In the genomic region with DNA sequence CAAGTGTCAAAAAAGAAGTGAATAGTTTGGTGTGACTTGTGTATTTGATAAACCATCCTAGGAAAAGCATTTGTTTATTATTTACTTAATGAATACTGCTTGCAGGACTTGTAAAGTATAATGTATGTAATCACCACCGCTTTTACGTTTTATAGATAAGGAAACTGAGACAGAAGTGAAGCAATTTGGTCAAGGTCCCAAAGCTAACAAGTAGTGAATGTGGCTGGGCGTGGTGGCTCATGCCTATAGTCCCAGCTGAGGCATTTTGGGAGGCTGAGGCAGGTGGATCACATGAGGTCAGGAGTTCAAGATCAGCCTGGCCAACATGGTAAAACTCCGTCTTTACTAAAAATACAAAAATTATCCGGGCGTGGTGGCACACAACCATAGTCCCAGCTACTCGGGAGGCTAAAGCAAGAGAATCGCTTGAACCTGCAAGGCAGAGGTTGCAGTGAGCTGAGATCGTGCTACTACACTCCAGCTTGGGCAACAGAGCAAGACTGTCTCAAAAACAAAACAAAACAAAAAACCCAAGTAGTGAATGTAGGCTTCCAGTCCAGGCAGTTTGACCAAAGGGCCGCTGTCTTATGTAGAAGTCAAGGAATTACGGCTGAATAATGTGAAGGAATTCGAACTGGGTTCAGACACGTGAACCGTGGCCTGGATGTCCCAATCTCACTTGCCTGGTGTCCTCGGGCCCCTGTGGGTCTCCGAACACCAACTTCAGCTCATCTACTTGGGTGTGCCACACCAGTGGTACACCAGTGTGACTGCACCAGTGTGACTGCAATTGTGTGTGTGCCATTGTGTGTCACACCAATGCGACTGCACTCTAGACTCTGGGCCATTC, we compare ENCODE assay signal across 27 cellular contexts.
DNase-seq lines count a peak whose midpoint lies in the region; ATAC-seq, FAIRE-seq and TF ChIP-seq lines count a peak whose summit lies in the region.
"Had no signal": no experiment of that assay in that cellular context is flagged by ENCODE, and none has a peak within 500 bp of the region (broad histone marks: within the 10 kb centered on the region; RNA-seq: fewer than 3 reads in every experiment).

No MANE protein-coding gene starts in this region.

- no peak overlapping the region for H3K4me3 ChIP-seq in GM12878
- H3K4me3 ChIP-seq in trophoblast cell (ENCODE audit: low read depth, low read length), result no peak overlapping the region
- no peak overlapping the region for H3K4me3 ChIP-seq in suprapubic skin
- H3K4me3 ChIP-seq in MM.1S (ENCODE audit: low read length), result no peak overlapping the region
- H3K4me3 ChIP-seq: left ventricle myocardium inferior, Peyer's patch, psoas muscle had no signal

- H3K18ac ChIP-seq in trophoblast cell (ENCODE audit: low read length), result no peak overlapping the region

- no peaks in the 10 kb centered on the region for H3K27me3 Mint-ChIP-seq in T-helper 17 cell
- H3K27me3 Mint-ChIP-seq: activated CD4-positive, alpha-beta T cell treated with anti-CD3 and anti-CD28 coated beads, Interleukin-2, amount 10 ng/mL, durations not matched to agents 7 days and 5 days; activated naive CD8-positive, alpha-beta T cell treated with anti-CD3 and anti-CD28 coated beads for 36 hours; CD4-positive, alpha-beta memory T cell; naive thymus-derived CD4-positive, alpha-beta T cell; stimulated activated memory B cell treated with anti-CD40 and anti-IgM and Interleukin-4, amounts not matched to agents 10 μg/mL and 1 μg/mL and 100 μg/mL, for 72 hours had no signal

- H3K27ac ChIP-seq in C4-2B (peak overlapping the region; percentile 26), GM12878 (ENCODE audit: control insufficient read depth, insufficient read depth) (no peak overlapping the region), trophoblast cell (ENCODE audit: low read depth, low read length) (no peak overlapping the region), suprapubic skin (no peak overlapping the region), MM.1S (ENCODE audit: low read length) (no peak overlapping the region)
- H3K27ac ChIP-seq: HL-60, left ventricle myocardium inferior, Peyer's patch, psoas muscle had no signal

- intact Hi-C loops in GM12878 (cut with micrococcal nuclease; ENCODE audit: unreplicated experiment) (no loop called here), posterior vena cava (cut with DNase I) (no loop called here)

- H3K79me2 ChIP-seq in GM12878 (ENCODE audit: control insufficient read depth, insufficient read depth, low read length) (no peaks in the 10 kb centered on the region), trophoblast cell (ENCODE audit: control insufficient read depth, insufficient read depth, low read length, poor library complexity) (no peaks in the 10 kb centered on the region), MM.1S (ENCODE audit: low read length) (no peaks in the 10 kb centered on the region)

- no peaks in the 10 kb centered on the region for H3K27me3 ChIP-seq in GM12878 (replicated peaks in 1 of 2; ENCODE audit: control insufficient read depth in 2 of 2, insufficient read depth in 2 of 2, low read length in 1 of 2)
- no peaks in the 10 kb centered on the region for H3K27me3 ChIP-seq in trophoblast cell (ENCODE audit: insufficient read depth, low read length)
- H3K27me3 ChIP-seq in suprapubic skin, result no peaks in the 10 kb centered on the region
- no peaks in the 10 kb centered on the region for H3K27me3 ChIP-seq in MM.1S (replicated peaks; ENCODE audit: insufficient read depth, low read length)
- H3K27me3 ChIP-seq: Peyer's patch had no signal

- H4K91ac ChIP-seq in trophoblast cell (ENCODE audit: low read depth, low read length), result no peak overlapping the region

- BruUV-seq in GM12878 (replicated peaks; lab: Mats Ljungman, UMichigan), result no TSS peak

- no peak overlapping the region for H2BK12ac ChIP-seq in trophoblast cell (ENCODE audit: low read length)

- peaks cover 12% of the 10 kb centered on the region for H3K79me1 ChIP-seq in trophoblast cell (ENCODE audit: low read length)

- no peaks in the 10 kb centered on the region for H4K20me1 ChIP-seq in GM12878 (ENCODE audit: control insufficient read depth, insufficient read depth)
- no peaks in the 10 kb centered on the region for H4K20me1 ChIP-seq in MM.1S (ENCODE audit: insufficient read depth, low read length)

- in situ Hi-C loops in GM12878 (cut with MboI), result no loop called here

- peak; percentile 65 for FAIRE-seq in GM12878 (lab: Jason Lieb, UNC)

- no peak overlapping the region for H2AFZ ChIP-seq in GM12878 (ENCODE audit: control insufficient read depth, low read depth, low read length)
- no peak overlapping the region for H2AFZ ChIP-seq in trophoblast cell (ENCODE audit: insufficient read depth, low read length, poor library complexity)
- no peak overlapping the region for H2AFZ ChIP-seq in MM.1S (ENCODE audit: low read length)

- WGBS in GM12878 (ENCODE audit: insufficient coverage, insufficient replicate concordance, low lambda C conversion rate, missing lambda C conversion rate), result 62% methylated on average over 16 of the region's 17 CpGs
- WGBS in trophoblast cell (ENCODE audit: extremely low coverage, insufficient coverage, insufficient read length), result no CpG with 5 or more reads among the region's 17 CpGs
- WGBS in suprapubic skin, result 89% methylated on average over 16 of the region's 17 CpGs

- no peak overlapping the region for H3K4me3 Mint-ChIP-seq in T-helper 17 cell
- H3K4me3 Mint-ChIP-seq: activated CD4-positive, alpha-beta T cell treated with anti-CD3 and anti-CD28 coated beads, Interleukin-2, amount 10 ng/mL, durations not matched to agents 7 days and 5 days; activated naive CD8-positive, alpha-beta T cell treated with anti-CD3 and anti-CD28 coated beads for 36 hours; CD4-positive, alpha-beta memory T cell; effector memory CD8-positive, alpha-beta T cell; naive thymus-derived CD4-positive, alpha-beta T cell; stimulated activated memory B cell treated with anti-CD40 and anti-IgM and Interleukin-4, amounts not matched to agents 10 μg/mL and 1 μg/mL and 100 μg/mL, for 72 hours had no signal

- CTCF ChIA-PET in GM12878 (lab: Yijun Ruan, JAX), result no interaction called here

- H3K4me2 ChIP-seq in GM12878 (ENCODE audit: control insufficient read depth, insufficient read depth) (no peak overlapping the region), trophoblast cell (ENCODE audit: low read length) (no peak overlapping the region), MM.1S (ENCODE audit: low read depth, low read length) (no peak overlapping the region)

- H3K9me2 ChIP-seq in MM.1S (replicated peaks; ENCODE audit: insufficient read depth, low read length), result no peaks in the 10 kb centered on the region

- no peak overlapping the region for H2BK5ac ChIP-seq in trophoblast cell (ENCODE audit: low read depth, low read length, poor library complexity)

- peaks cover 2% of the 10 kb centered on the region for H3K4me1 Mint-ChIP-seq in T-helper 17 cell

- TF ChIP-seq EP300 in GM12878 (IDR thresholded peaks at IDR 0.05; ENCODE audit: borderline replicate concordance in 1 of 2, control insufficient read depth in 1 of 2, low read depth in 2 of 2, low read length in 2 of 2), result no peak
- no peak for TF ChIP-seq EP300 in suprapubic skin (IDR thresholded peaks at IDR 0.05)

- H4K8ac ChIP-seq in trophoblast cell (ENCODE audit: low read depth, low read length), result no peak overlapping the region

- peaks cover 11% of the 10 kb centered on the region for H3F3A ChIP-seq in MM.1S (ENCODE audit: insufficient read depth, low read length)

- no peak overlapping the region for H3K23ac ChIP-seq in trophoblast cell (ENCODE audit: low read length)

- H3K9me3 ChIP-seq in GM12878 (replicated peaks; ENCODE audit: control insufficient read depth, insufficient read depth, low read length) (no peaks in the 10 kb centered on the region; the same call in 2 of the 3 replicates), trophoblast cell (ENCODE audit: insufficient read depth, low read depth, low read length) (no peaks in the 10 kb centered on the region), suprapubic skin (no peaks in the 10 kb centered on the region), MM.1S (replicated peaks; ENCODE audit: insufficient read depth, low read length) (no peaks in the 10 kb centered on the region), T-helper 17 cell (ENCODE audit: control insufficient read depth, low read length, poor library complexity, severe bottlenecking) (no peaks in the 10 kb centered on the region)
- H3K9me3 ChIP-seq: left ventricle myocardium inferior, Peyer's patch, psoas muscle had no signal

- DNase-seq in GM12878 (ENCODE audit: low read depth, low spot score) (no peak), kidney tubule cell (ENCODE audit: low spot score) (peak; percentile 54), trophoblast cell (peak; percentile 89 to 95), posterior vena cava (ENCODE audit: low spot score) (no peak), suprapubic skin (ENCODE audit: low spot score in 2 of 2) (no peak), MM.1S (no peak), T-helper 17 cell (no peak)
- DNase-seq: activated CD4-positive, alpha-beta T cell treated with anti-CD3 and anti-CD28 coated beads, Interleukin-2, amount 10 ng/mL, durations not matched to agents 7 days and 5 days; activated effector memory CD4-positive, alpha-beta T cell treated with anti-CD3 and anti-CD28 coated beads, Interleukin-2, amount 50 U/mL, for 16 hours; activated naive CD8-positive, alpha-beta T cell treated with anti-CD3 and anti-CD28 coated beads for 36 hours; activated T-cell treated with anti-CD3 and anti-CD28 coated beads, Interleukin-2, amount 50 U/mL, for 1 hour; CD4-positive, alpha-beta memory T cell; cortex of kidney; effector memory CD8-positive, alpha-beta T cell; EL; glutamatergic neuron; left ventricle myocardium inferior; naive thymus-derived CD4-positive, alpha-beta T cell; NCI-H1417 treated with DMSO at 0.1 percent for 48 hours; occipital lobe; Peyer's patch; SW 1271; T1000 had no signal

- POLR2A ChIA-PET in GM12878 (lab: Charles Lee), result no interaction called here

- no peak for TF ChIP-seq POLR2A in GM12878 (IDR thresholded peaks at IDR 0.05; ENCODE audit: low read depth, low read length)
- TF ChIP-seq POLR2A in suprapubic skin (IDR thresholded peaks at IDR 0.05), result no peak

- no peak overlapping the region for H3K9ac ChIP-seq in GM12878 (ENCODE audit: control insufficient read depth, insufficient read depth, low read length)
- H3K9ac ChIP-seq in trophoblast cell (ENCODE audit: low read length), result no peak overlapping the region
- H3K9ac ChIP-seq in MM.1S (ENCODE audit: low read length), result no peak overlapping the region

- no peak overlapping the region for H3K27ac Mint-ChIP-seq in T-helper 17 cell
- H3K27ac Mint-ChIP-seq: activated CD4-positive, alpha-beta T cell treated with anti-CD3 and anti-CD28 coated beads, Interleukin-2, amount 10 ng/mL, durations not matched to agents 7 days and 5 days; activated naive CD8-positive, alpha-beta T cell treated with anti-CD3 and anti-CD28 coated beads for 36 hours; CD4-positive, alpha-beta memory T cell; effector memory CD8-positive, alpha-beta T cell had no signal

- no peak overlapping the region for H3K14ac ChIP-seq in trophoblast cell (ENCODE audit: low read length)

- TF ChIP-seq CTCF in C4-2B (conservative IDR thresholded peaks at IDR 0.05) (no peak), GM12878 (IDR thresholded peaks at IDR 0.05 in 2 of 3, conservative IDR thresholded peaks at IDR 0.05 in 1 of 3; ENCODE audit: control insufficient read depth in 2 of 3, extremely low read depth in 1 of 3, insufficient read depth in 1 of 3, low read depth in 3 of 3, low read length in 3 of 3) (no peak), suprapubic skin (IDR thresholded peaks at IDR 0.05) (no peak), MM.1S (IDR thresholded peaks at IDR 0.05; ENCODE audit: low read length) (no peak)

- H3K36me3 Mint-ChIP-seq in T-helper 17 cell (ENCODE audit: low read depth), result peaks cover 2% of the 10 kb centered on the region
- H3K36me3 Mint-ChIP-seq: activated naive CD8-positive, alpha-beta T cell treated with anti-CD3 and anti-CD28 coated beads for 36 hours; CD4-positive, alpha-beta memory T cell; stimulated activated memory B cell treated with anti-CD40 and anti-IgM and Interleukin-4, amounts not matched to agents 10 μg/mL and 1 μg/mL and 100 μg/mL, for 72 hours had no signal

- H3K4me1 ChIP-seq in GM12878 (ENCODE audit: control insufficient read depth, insufficient read depth, low read length) (peaks cover 10% of the 10 kb centered on the region), trophoblast cell (ENCODE audit: control insufficient read depth in 1 of 2, insufficient read depth in 2 of 2, low read length in 2 of 2) (peaks cover 6 to 8% of the 10 kb centered on the region in 2 experiments), suprapubic skin (no peaks in the 10 kb centered on the region), MM.1S (ENCODE audit: low read length) (peaks cover 9% of the 10 kb centered on the region)
- H3K4me1 ChIP-seq: left ventricle myocardium inferior, Peyer's patch had no signal

- H2AK5ac ChIP-seq in trophoblast cell (ENCODE audit: low read length), result no peak overlapping the region

- no peak for TF ChIP-seq RAD21 in GM12878 (IDR thresholded peaks at IDR 0.05; ENCODE audit: insufficient read depth, low read depth, low read length)

- ATAC-seq in GM12878, result no peak
- no peak for ATAC-seq in T-helper 17 cell
- ATAC-seq: effector memory CD8-positive, alpha-beta T cell; naive thymus-derived CD4-positive, alpha-beta T cell; stimulated activated memory B cell treated with anti-CD40 and anti-IgM and Interleukin-4, amounts not matched to agents 10 μg/mL and 1 μg/mL and 100 μg/mL, for 72 hours had no signal

- RAD21 ChIA-PET in GM12878 (lab: Charles Lee; ENCODE audit: unreplicated experiment), result no interaction called here

- H3K4ac ChIP-seq in trophoblast cell (ENCODE audit: low read depth, low read length), result no peak overlapping the region

- H4K12ac ChIP-seq in trophoblast cell (ENCODE audit: low read depth, low read length), result no peak overlapping the region

- no peak overlapping the region for H2BK120ac ChIP-seq in trophoblast cell (ENCODE audit: insufficient read depth, low read length, poor library complexity)

- no peaks in the 10 kb centered on the region for H3K36me3 ChIP-seq in GM12878 (ENCODE audit: control insufficient read depth in 2 of 2, insufficient read depth in 2 of 2, low read length in 1 of 2)
- no peaks in the 10 kb centered on the region for H3K36me3 ChIP-seq in trophoblast cell (ENCODE audit: control insufficient read depth in 1 of 2, insufficient read depth in 2 of 2, low read length in 2 of 2)
- H3K36me3 ChIP-seq in suprapubic skin, result no peaks in the 10 kb centered on the region
- H3K36me3 ChIP-seq in MM.1S (replicated peaks; ENCODE audit: insufficient read depth, low read length), result no peaks in the 10 kb centered on the region
- H3K36me3 ChIP-seq: left ventricle myocardium inferior, Peyer's patch had no signal

- SMC1A ChIA-PET in GM12878 (lab: Charles Lee; ENCODE audit: uncharacterized antibody, unreplicated experiment), result no interaction called here

Comparison
In these comparisons a context has a peak if more than half of its experiments do, and no peak if none do; other contexts are left out.
1. DNase-seq: peak in kidney tubule cell (single experiment) and trophoblast cell (2 of 2); none in GM12878 (single experiment), posterior vena cava (single experiment), suprapubic skin (0 of 2), MM.1S (single experiment) and T-helper 17 cell (0 of 3).